19 cellular contexts compared by ENCODE assay signal in the genomic region with DNA sequence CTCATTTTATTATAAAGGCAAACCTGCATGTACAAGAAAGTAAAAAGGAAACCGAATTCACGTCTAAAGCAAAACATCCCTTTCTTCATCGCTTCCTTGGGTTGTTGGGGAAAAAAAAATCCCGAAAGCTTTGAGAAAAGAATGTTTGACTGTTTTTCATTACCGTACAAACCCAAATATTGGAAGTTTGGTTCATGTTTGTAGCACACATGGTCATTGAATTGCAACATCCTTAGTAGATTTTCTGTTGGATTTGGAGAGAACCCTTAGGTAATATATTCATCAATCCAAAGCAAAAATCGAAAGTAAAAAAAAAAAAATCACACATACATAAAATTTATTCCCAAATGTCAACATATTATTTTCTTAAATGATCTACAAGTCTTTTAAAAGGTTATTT.
DNase-seq lines count a peak whose midpoint lies in the region; ATAC-seq and TF ChIP-seq lines count a peak whose summit lies in the region.
"Had no signal": no experiment of that assay in that cellular context is flagged by ENCODE, and none has a peak within 500 bp of the region (broad histone marks: within the 10 kb centered on the region; RNA-seq: fewer than 3 reads in every experiment).

No MANE protein-coding gene starts in this region.

- no peaks in the 10 kb centered on the region for H3K27me3 Mint-ChIP-seq in MCF 10A (ENCODE audit: insufficient read depth, unreplicated experiment)
- H3K27me3 Mint-ChIP-seq in activated CD4-positive, alpha-beta T cell treated with anti-CD3 and anti-CD28 coated beads, Interleukin-2, amount 10 ng/mL, durations not matched to agents 7 days and 5 days, result no peaks in the 10 kb centered on the region
- H3K27me3 Mint-ChIP-seq: CD4-positive, CD25-positive, alpha-beta regulatory T cell had no signal

- H3K4me1 Mint-ChIP-seq in MCF 10A (ENCODE audit: insufficient read depth, unreplicated experiment), result no peaks in the 10 kb centered on the region
- H3K4me1 Mint-ChIP-seq in activated CD4-positive, alpha-beta T cell treated with anti-CD3 and anti-CD28 coated beads, Interleukin-2, amount 10 ng/mL, durations not matched to agents 7 days and 5 days, result no peaks in the 10 kb centered on the region
- H3K4me1 Mint-ChIP-seq: CD4-positive, CD25-positive, alpha-beta regulatory T cell had no signal

- no TSS peak for BruUV-seq in MCF 10A (replicated peaks; lab: Mats Ljungman, UMichigan)

- H3K9me3 ChIP-seq in breast epithelium (no peaks in the 10 kb centered on the region), right lobe of liver (no peaks in the 10 kb centered on the region)
- H3K9me3 ChIP-seq: SK-N-SH had no signal

- POLR2A ChIA-PET in MCF 10A (lab: Yijun Ruan, JAX), result interaction anchor here (0.6 kb wide), 1 partner anchor 263 kb away, joined by 3 read pairs; no protein-coding TSS in a partner anchor
- POLR2A ChIA-PET in activated CD4-positive, alpha-beta T cell treated with anti-CD3 and anti-CD28 coated beads, Interleukin-2, amount 10 ng/mL, durations not matched to agents 7 days and 5 days (lab: Charles Lee), result no interaction called here

- TF ChIP-seq POLR2A in breast epithelium (IDR thresholded peaks at IDR 0.05) (no peak), right lobe of liver (IDR thresholded peaks at IDR 0.05) (no peak)

- TF ChIP-seq CTCF in breast epithelium (IDR thresholded peaks at IDR 0.05), result no peak
- no peak for TF ChIP-seq CTCF in MCF 10A (IDR thresholded peaks at IDR 0.05; ENCODE audit: unreplicated experiment)
- TF ChIP-seq CTCF in epithelial cell of proximal tubule (conservative IDR thresholded peaks at IDR 0.05; ENCODE audit: low read depth, low read length), result no peak
- TF ChIP-seq CTCF in right lobe of liver (IDR thresholded peaks at IDR 0.05), result no peak

- H3K27ac ChIP-seq in breast epithelium (peak overlapping the region in 1 of 2 donors; percentile 41), right lobe of liver (peak overlapping the region; percentile 30 to 69 (median 67))
- H3K27ac ChIP-seq: 22Rv1, KMS-11 had no signal

- WGBS in right lobe of liver (ENCODE audit: insufficient coverage, low coverage, low lambda C conversion rate, missing lambda C conversion rate), result 19% methylated on average over 6 of the region's 6 CpGs

- H3K4me3 ChIP-seq in breast epithelium (peak overlapping the region in 2 of 3 donors; percentile 13 to 14), epithelial cell of proximal tubule (ENCODE audit: low read depth, low read length) (peak overlapping the region; percentile 12), right lobe of liver (peak overlapping the region in 2 of 3 donors; percentile 33 to 36)

- no peaks in the 10 kb centered on the region for H3K27me3 ChIP-seq in breast epithelium
- H3K27me3 ChIP-seq in right lobe of liver, result no peaks in the 10 kb centered on the region

- DNase-seq in breast epithelium (ENCODE audit: low spot score in 2 of 2), result no peak
- DNase-seq in MCF 10A (ENCODE audit: unreplicated experiment), result no peak
- no peak for DNase-seq in epithelial cell of proximal tubule (ENCODE audit: low read depth)
- no peak for DNase-seq in right lobe of liver
- DNase-seq in mucosa of gallbladder (ENCODE audit: low spot score), result no peak
- no peak for DNase-seq in effector CD4-positive, alpha-beta T cell
- no peak for DNase-seq in activated CD4-positive, alpha-beta T cell treated with anti-CD3 and anti-CD28 coated beads, Interleukin-2, amount 10 ng/mL, durations not matched to agents 7 days and 5 days
- DNase-seq: Calu3; CD4-positive, CD25-positive, alpha-beta regulatory T cell; GOT3; NCI-H1105 treated with DMSO at 0.1 percent for 48 hours; NCI-H1930; NCI-H2171; NCI-H446 treated with DMSO at 0.1 percent for 48 hours; NCI-H748 treated with DMSO at 0.1 percent for 48 hours; SK-N-SH had no signal

- no peaks in the 10 kb centered on the region for H3K4me1 ChIP-seq in breast epithelium
- H3K4me1 ChIP-seq in right lobe of liver, result peaks cover 0 to 35% (median 8%) of the 10 kb centered on the region in 4 donors

- CTCF ChIA-PET in MCF 10A (lab: Yijun Ruan, JAX), result interaction anchor here (0.6 kb wide), 1 partner anchor 569 kb away, joined by 4 read pairs; no protein-coding TSS in a partner anchor
- CTCF ChIA-PET in activated CD4-positive, alpha-beta T cell treated with anti-CD3 and anti-CD28 coated beads, Interleukin-2, amount 10 ng/mL, durations not matched to agents 7 days and 5 days (lab: Charles Lee), result no interaction called here

- no peaks in the 10 kb centered on the region for H3K36me3 ChIP-seq in breast epithelium
- H3K36me3 ChIP-seq in right lobe of liver, result no peaks in the 10 kb centered on the region

- no peaks in the 10 kb centered on the region for H3K9me3 Mint-ChIP-seq in MCF 10A (ENCODE audit: unreplicated experiment)
- no peaks in the 10 kb centered on the region for H3K9me3 Mint-ChIP-seq in activated CD4-positive, alpha-beta T cell treated with anti-CD3 and anti-CD28 coated beads, Interleukin-2, amount 10 ng/mL, durations not matched to agents 7 days and 5 days

- H3K27ac Mint-ChIP-seq in MCF 10A (ENCODE audit: low read depth, unreplicated experiment), result no peak overlapping the region
- H3K27ac Mint-ChIP-seq in activated CD4-positive, alpha-beta T cell treated with anti-CD3 and anti-CD28 coated beads, Interleukin-2, amount 10 ng/mL, durations not matched to agents 7 days and 5 days, result no peak overlapping the region
- H3K27ac Mint-ChIP-seq: CD4-positive, CD25-positive, alpha-beta regulatory T cell had no signal

- H3K4me3 Mint-ChIP-seq in MCF 10A (ENCODE audit: unreplicated experiment), result no peak overlapping the region
- no peak overlapping the region for H3K4me3 Mint-ChIP-seq in activated CD4-positive, alpha-beta T cell treated with anti-CD3 and anti-CD28 coated beads, Interleukin-2, amount 10 ng/mL, durations not matched to agents 7 days and 5 days
- H3K4me3 Mint-ChIP-seq: CD4-positive, CD25-positive, alpha-beta regulatory T cell had no signal

- ATAC-seq in right lobe of liver (peak; percentile 43 to 59 (median 54)), HG03442 (IDR thresholded peaks at IDR 0.05; ENCODE audit: unreplicated experiment) (no peak)

- no peaks in the 10 kb centered on the region for H3K36me3 Mint-ChIP-seq in MCF 10A (ENCODE audit: insufficient read depth, unreplicated experiment)
- H3K36me3 Mint-ChIP-seq in activated CD4-positive, alpha-beta T cell treated with anti-CD3 and anti-CD28 coated beads, Interleukin-2, amount 10 ng/mL, durations not matched to agents 7 days and 5 days (ENCODE audit: low read depth), result no peaks in the 10 kb centered on the region
- H3K36me3 Mint-ChIP-seq: CD4-positive, CD25-positive, alpha-beta regulatory T cell had no signal

- intact Hi-C loops in breast epithelium (cut with DNase I; ENCODE audit: low total_unique reads), result loop anchor here (5.0 kb wide), 1 partner anchor 292 kb away; no protein-coding TSS in a partner anchor
- intact Hi-C loops in MCF 10A (cut with micrococcal nuclease), result no loop called here
- intact Hi-C loops in right lobe of liver (cut with DNase I), result no loop called here
